11 cellular contexts compared by ENCODE assay signal in the genomic region with DNA sequence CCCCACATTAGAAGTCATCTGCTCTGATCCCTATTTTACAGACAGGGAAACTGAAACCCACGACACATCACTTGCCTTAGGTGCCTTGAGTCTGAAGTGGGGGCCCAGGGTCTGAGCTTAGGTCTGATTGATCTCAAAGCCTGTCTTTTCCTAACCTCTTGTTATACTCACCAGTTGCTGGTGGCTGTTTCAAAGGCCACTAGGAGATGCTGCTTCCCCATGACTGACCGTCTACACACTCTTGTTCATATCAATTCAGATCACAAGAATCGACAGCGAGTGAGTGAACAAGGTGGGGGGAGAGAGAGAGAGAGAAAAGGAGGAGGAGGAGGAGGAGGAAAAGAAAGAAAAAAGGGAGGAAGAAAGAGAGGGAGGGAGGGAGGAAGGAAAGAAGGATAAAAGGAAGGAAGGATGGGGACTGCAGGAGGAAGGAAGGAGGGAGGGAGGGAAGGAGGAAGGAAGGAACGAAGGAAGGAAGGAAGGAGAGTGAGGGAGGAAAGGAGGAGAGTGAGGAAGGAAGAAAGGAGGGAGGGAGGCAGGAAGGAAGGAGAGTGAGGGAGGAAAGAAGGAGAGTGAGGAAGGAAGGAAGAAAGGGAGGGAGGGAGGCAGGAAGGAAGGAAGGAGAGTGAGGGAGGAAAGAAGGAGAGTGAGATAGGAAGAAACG. TPM values are rescaled to one million over a fixed set of nuclear protein-coding genes. Genes with fewer than 3 reads are reported as not detected.
DNase-seq lines count a peak whose midpoint lies in the region; TF ChIP-seq lines count a peak whose summit lies in the region.
"Had no signal": no experiment of that assay in that cellular context is flagged by ENCODE, and none has a peak within 500 bp of the region (broad histone marks: within the 10 kb centered on the region; RNA-seq: fewer than 3 reads in every experiment).

No MANE protein-coding gene starts in this region.

- H3K27me3 Mint-ChIP-seq in activated CD4-positive, alpha-beta T cell treated with anti-CD3 and anti-CD28 coated beads, Interleukin-2, amount 10 ng/mL, durations not matched to agents 24 days and 14 days = peaks cover 25% of the 10 kb centered on the region
- peaks cover 4 to 20% (median 7%) of the 10 kb centered on the region in 3 donors for H3K27me3 Mint-ChIP-seq in CD14-positive monocyte (ENCODE audit: low read depth in 3 of 3)

- no peak overlapping the region for H3K4me3 Mint-ChIP-seq in activated CD4-positive, alpha-beta T cell treated with anti-CD3 and anti-CD28 coated beads, Interleukin-2, amount 10 ng/mL, durations not matched to agents 24 days and 14 days
- no peak overlapping the region for H3K4me3 Mint-ChIP-seq in CD14-positive monocyte
- H3K4me3 Mint-ChIP-seq: naive B cell; T-helper 1 cell treated with Interleukin-12 subunit alpha and Interleukin-12 subunit beta and Interleukin-4 antibody, amounts not matched to agents 30 μg/mL and 1 μg/mL, for 36 hours had no signal

- intact Hi-C loops in activated CD4-positive, alpha-beta T cell treated with anti-CD3 and anti-CD28 coated beads, Interleukin-2, amount 10 ng/mL, durations not matched to agents 24 days and 14 days (cut with micrococcal nuclease) = no loop called here
- intact Hi-C loops in CD14-positive monocyte (cut with micrococcal nuclease) = no loop called here

- peaks cover under 1% of the 10 kb centered on the region for H3K9me3 Mint-ChIP-seq in activated CD4-positive, alpha-beta T cell treated with anti-CD3 and anti-CD28 coated beads, Interleukin-2, amount 10 ng/mL, durations not matched to agents 24 days and 14 days
- peaks cover 0 to 5% (median 2%) of the 10 kb centered on the region in 7 donors for H3K9me3 Mint-ChIP-seq in CD14-positive monocyte
- H3K9me3 Mint-ChIP-seq: naive B cell; T-helper 1 cell treated with Interleukin-12 subunit alpha and Interleukin-12 subunit beta and Interleukin-4 antibody, amounts not matched to agents 30 μg/mL and 1 μg/mL, for 36 hours had no signal

- DNase-seq in GF-D8 (lab: John Stamatoyannopoulos, UW) (peak; percentile 53), LNCaP clone FGC (ENCODE audit: low read depth) (no peak), kidney tubule cell (ENCODE audit: low spot score) (peak; percentile 62), dermis blood vessel endothelial cell (no peak), EL (no peak), NCI-H1930 (lab: John Stamatoyannopoulos, UW) (no peak), CD14-positive monocyte (ENCODE audit: low spot score) (no peak)
- peak; percentile 68 for DNase-seq in activated CD4-positive, alpha-beta T cell treated with anti-CD3 and anti-CD28 coated beads, Interleukin-2, amount 10 ng/mL, durations not matched to agents 24 days and 14 days
- DNase-seq: naive B cell, NCI-H2171 treated with DMSO at 0.1 percent for 48 hours had no signal

- H3K27ac Mint-ChIP-seq in activated CD4-positive, alpha-beta T cell treated with anti-CD3 and anti-CD28 coated beads, Interleukin-2, amount 10 ng/mL, durations not matched to agents 24 days and 14 days = no peak overlapping the region
- H3K27ac Mint-ChIP-seq in CD14-positive monocyte = no peak overlapping the region
- H3K27ac Mint-ChIP-seq: T-helper 1 cell treated with Interleukin-12 subunit alpha and Interleukin-12 subunit beta and Interleukin-4 antibody, amounts not matched to agents 30 μg/mL and 1 μg/mL, for 36 hours had no signal

- H3K4me3 ChIP-seq in LNCaP clone FGC (ENCODE audit: low read depth, low read length) = no peak overlapping the region

- no peaks in the 10 kb centered on the region for H3K4me1 Mint-ChIP-seq in activated CD4-positive, alpha-beta T cell treated with anti-CD3 and anti-CD28 coated beads, Interleukin-2, amount 10 ng/mL, durations not matched to agents 24 days and 14 days
- H3K4me1 Mint-ChIP-seq in CD14-positive monocyte = peaks cover 2% of the 10 kb centered on the region

- no peaks in the 10 kb centered on the region for H3K36me3 Mint-ChIP-seq in activated CD4-positive, alpha-beta T cell treated with anti-CD3 and anti-CD28 coated beads, Interleukin-2, amount 10 ng/mL, durations not matched to agents 24 days and 14 days (ENCODE audit: low read depth)
- no peaks in the 10 kb centered on the region for H3K36me3 Mint-ChIP-seq in CD14-positive monocyte

- peak; percentile 41 for TF ChIP-seq CTCF in LNCaP clone FGC (IDR thresholded peaks at IDR 0.05; ENCODE audit: control insufficient read depth, extremely low read depth, insufficient read depth)
- no peak for TF ChIP-seq CTCF in CD14-positive monocyte (IDR thresholded peaks at IDR 0.05)

RNA-seq across cellular contexts. Expression of a gene that starts 3.3 kb away (rescaled TPM):
- total RNA-seq in activated CD4-positive, alpha-beta T cell treated with anti-CD3 and anti-CD28 coated beads, Interleukin-2, amount 10 ng/mL, durations not matched to agents 24 days and 14 days = 0.05 TPM in 1 of 2 replicates, not detected in the other
- total RNA-seq in dermis blood vessel endothelial cell = not detected in 2 replicates
- polyA plus RNA-seq in CD14-positive monocyte = not detected

RNA-seq across cellular contexts. Expression of a gene that starts 24.7 kb away (rescaled TPM):
- not detected in 2 replicates for total RNA-seq in activated CD4-positive, alpha-beta T cell treated with anti-CD3 and anti-CD28 coated beads, Interleukin-2, amount 10 ng/mL, durations not matched to agents 24 days and 14 days
- total RNA-seq in dermis blood vessel endothelial cell = not detected in 2 replicates
- not detected for polyA plus RNA-seq in CD14-positive monocyte

Comparison
In these comparisons a context has a peak if more than half of its experiments do, and no peak if none do; other contexts are left out.
1. DNase-seq: peak in GF-D8 (single experiment), activated CD4-positive, alpha-beta T cell treated with anti-CD3 and anti-CD28 coated beads, Interleukin-2, amount 10 ng/mL, durations not matched to agents 24 days and 14 days (single experiment) and kidney tubule cell (single experiment); none in LNCaP clone FGC (single experiment), dermis blood vessel endothelial cell (single experiment), EL (single experiment), NCI-H1930 (0 of 2) and CD14-positive monocyte (single experiment).